ENCODE assay signal across 8 cellular contexts in genomic region chr16:75110637-75111513, GRCh38. TPM values are rescaled to one million over a fixed set of nuclear protein-coding genes. Genes with fewer than 3 reads are reported as not detected.
A peak's percentile ranks its signal among the peaks of the same experiment; 100 is the strongest.
DNase-seq lines count a peak whose midpoint lies in the region; ATAC-seq and TF ChIP-seq lines count a peak whose summit lies in the region.

No MANE protein-coding gene starts in this region.

- H3K4me2 ChIP-seq in H9 (ENCODE audit: insufficient read depth, insufficient read length, low read length) = peak overlapping the region; percentile 4

- H3K27ac ChIP-seq in H9 (ENCODE audit: insufficient read length, low read depth, low read length) (no peak overlapping the region), gastroesophageal sphincter (peak overlapping the region; percentile 0 to 88 (median 86)), suprapubic skin (peak overlapping the region; percentile 90)

- no peak overlapping the region for H3K14ac ChIP-seq in H9 (ENCODE audit: insufficient read depth, low read length)

- no peak overlapping the region for H4K91ac ChIP-seq in H9 (ENCODE audit: insufficient read length, low read depth, low read length)

- no peaks in the 10 kb centered on the region for H3K79me1 ChIP-seq in H9 (ENCODE audit: insufficient read depth, low read depth, low read length, poor library complexity, severe bottlenecking)

- peak overlapping the region; percentile 40 to 58 for H3K4me3 Mint-ChIP-seq in H9
- H3K4me3 Mint-ChIP-seq in activated naive CD4-positive, alpha-beta T cell treated with anti-CD3 and anti-CD28 coated beads for 36 hours = peak overlapping the region; percentile 55

- no peak overlapping the region for H2BK20ac ChIP-seq in H9 (ENCODE audit: low read depth, low read length, poor library complexity, severe bottlenecking)

- H3K18ac ChIP-seq in H9 (ENCODE audit: insufficient read length, low read depth, low read length) = no peak overlapping the region

- H3K9me3 ChIP-seq in H9 (ENCODE audit: control insufficient read depth, low read depth, low read length) (no peaks in the 10 kb centered on the region), gastroesophageal sphincter (no peaks in the 10 kb centered on the region), suprapubic skin (no peaks in the 10 kb centered on the region)

- H3K36me3 Mint-ChIP-seq in H9 (ENCODE audit: insufficient read depth in 1 of 3, low read depth in 3 of 3) = peaks cover 1 to 12% (median 12%) of the 10 kb centered on the region in 3 experiments; a peak in 5 of 7 replicates
- peaks cover 2% of the 10 kb centered on the region for H3K36me3 Mint-ChIP-seq in activated naive CD4-positive, alpha-beta T cell treated with anti-CD3 and anti-CD28 coated beads for 36 hours (ENCODE audit: low read depth)

- H3K23ac ChIP-seq in H9 (ENCODE audit: insufficient read length, low read depth, low read length) = no peak overlapping the region

- no peaks in the 10 kb centered on the region for H3K9me3 Mint-ChIP-seq in H9
- no peaks in the 10 kb centered on the region for H3K9me3 Mint-ChIP-seq in activated naive CD4-positive, alpha-beta T cell treated with anti-CD3 and anti-CD28 coated beads for 36 hours

- ATAC-seq in gastroesophageal sphincter (peak; percentile 74), omental fat pad (ENCODE audit: low FRiP score) (peak; percentile 81)

- TF ChIP-seq POLR2A in gastroesophageal sphincter (IDR thresholded peaks at IDR 0.05) = no peak
- TF ChIP-seq POLR2A in suprapubic skin (IDR thresholded peaks at IDR 0.05) = no peak

- no peak overlapping the region for H2BK12ac ChIP-seq in H9 (ENCODE audit: insufficient read length, low read depth, low read length)

- H4K20me1 ChIP-seq in H9 (ENCODE audit: control insufficient read depth, insufficient read depth, insufficient read length) = no peaks in the 10 kb centered on the region

- H3K36me3 ChIP-seq in gastroesophageal sphincter = peaks cover 0 to 10% of the 10 kb centered on the region in 2 donors
- peaks cover 2% of the 10 kb centered on the region for H3K36me3 ChIP-seq in suprapubic skin

- H4K5ac ChIP-seq in H9 (ENCODE audit: insufficient read length, low read depth, low read length) = no peak overlapping the region

- H3K27me3 ChIP-seq in H9 (ENCODE audit: insufficient read depth, low read length) (no peaks in the 10 kb centered on the region), gastroesophageal sphincter (no peaks in the 10 kb centered on the region), suprapubic skin (no peaks in the 10 kb centered on the region)

- no peak overlapping the region for H2BK5ac ChIP-seq in H9 (ENCODE audit: insufficient read length, low read length)

- peaks cover 39 to 57% of the 10 kb centered on the region in 2 experiments for H3K4me1 Mint-ChIP-seq in H9
- peaks cover 46% of the 10 kb centered on the region for H3K4me1 Mint-ChIP-seq in activated naive CD4-positive, alpha-beta T cell treated with anti-CD3 and anti-CD28 coated beads for 36 hours (ENCODE audit: low read depth)

- TF ChIP-seq CTCF in H9 (conservative IDR thresholded peaks at IDR 0.05) (peak; percentile 92), gastroesophageal sphincter (IDR thresholded peaks at IDR 0.05) (peak in 3 of 4 experiments; percentile 95 to 96 (median 96)), omental fat pad (IDR thresholded peaks at IDR 0.05) (peak in 1 of 3 donors; percentile 37), suprapubic skin (IDR thresholded peaks at IDR 0.05) (peak; percentile 77 to 89)

- H3K27ac Mint-ChIP-seq in H9 = peak overlapping the region; percentile 35 to 88 (median 85); a peak in 5 of 7 replicates
- H3K27ac Mint-ChIP-seq in activated naive CD4-positive, alpha-beta T cell treated with anti-CD3 and anti-CD28 coated beads for 36 hours = peak overlapping the region; percentile 75

- H3K9ac ChIP-seq in H9 (ENCODE audit: extremely low read depth, insufficient read length, low read length) = no peak overlapping the region

- H4K8ac ChIP-seq in H9 (replicated peaks; ENCODE audit: insufficient read length, low read depth, low read length) = no peak overlapping the region

- intact Hi-C loops in activated naive CD4-positive, alpha-beta T cell treated with anti-CD3 and anti-CD28 coated beads for 36 hours (cut with micrococcal nuclease) = loop anchor here (1.0 to 2.0 kb wide), 6 partner anchors 37 to 410 kb away; partner anchors contain the start of genes MLKL and ZFP1

- H3K27me3 Mint-ChIP-seq in H9 (ENCODE audit: low read depth) = peaks cover 4% of the 10 kb centered on the region; the same call in 1 of the 2 replicates
- peaks cover 12% of the 10 kb centered on the region for H3K27me3 Mint-ChIP-seq in activated naive CD4-positive, alpha-beta T cell treated with anti-CD3 and anti-CD28 coated beads for 36 hours (ENCODE audit: low read depth)

- H2AK5ac ChIP-seq in H9 (ENCODE audit: insufficient read length, low read length) = no peak overlapping the region

- no peak overlapping the region for H3K56ac ChIP-seq in H9 (ENCODE audit: insufficient read length, low read depth, low read length)

- H3K4ac ChIP-seq in H9 (ENCODE audit: low read depth, low read length) = no peak overlapping the region

- no peak overlapping the region for H2BK120ac ChIP-seq in H9 (ENCODE audit: low read depth, low read length, poor library complexity, severe bottlenecking)

- H3K4me1 ChIP-seq in H9 (ENCODE audit: insufficient read depth, low read length) (peaks cover 6% of the 10 kb centered on the region; the same call in 1 of the 2 replicates), gastroesophageal sphincter (peaks cover 10 to 83% (median 48%) of the 10 kb centered on the region in 3 donors), suprapubic skin (peaks cover 64% of the 10 kb centered on the region)

- DNase-seq in ELR (ENCODE audit: low read depth) = peak; percentile 94
- DNase-seq in H9 = peak; percentile 89
- DNase-seq in M059J (ENCODE audit: low read depth) = peak; percentile 87
- DNase-seq in SIG-M5 treated with dmso at 0.1 percent for 504 hours (lab: John Stamatoyannopoulos, UW; ENCODE audit: unreplicated experiment) = peak; percentile 85
- peak; percentile 92 for DNase-seq in activated naive CD4-positive, alpha-beta T cell treated with anti-CD3 and anti-CD28 coated beads for 36 hours
- peak; percentile 74 for DNase-seq in omental fat pad (ENCODE audit: low spot score)
- DNase-seq in suprapubic skin (ENCODE audit: low spot score in 2 of 2) = peak; percentile 93 to 95

- no peaks in the 10 kb centered on the region for H3K79me2 ChIP-seq in H9 (ENCODE audit: insufficient read depth, low read length)

- CTCF ChIA-PET in activated naive CD4-positive, alpha-beta T cell treated with anti-CD3 and anti-CD28 coated beads for 36 hours (lab: Charles Lee) = interaction anchor here (0.6 to 6.8 kb wide), 37 partner anchors 8 to 401 kb away, joined by 3 to 155 read pairs (median 4); partner anchors contain the start of genes WDR59 and ZNRF1

- TF ChIP-seq EP300 in gastroesophageal sphincter (IDR thresholded peaks at IDR 0.05) (no peak), suprapubic skin (IDR thresholded peaks at IDR 0.05) (no peak)

- no peak overlapping the region for H2AFZ ChIP-seq in H9 (ENCODE audit: low read length)

- H3T11ph ChIP-seq in H9 (ENCODE audit: low read length) = no peak overlapping the region

- H3K23me2 ChIP-seq in H9 (ENCODE audit: insufficient read length, low read depth, low read length, poor library complexity, severe bottlenecking) = no peaks in the 10 kb centered on the region

- WGBS in H9 (ENCODE audit: extremely low coverage, insufficient read length, low lambda C conversion rate) = no CpG with 5 or more reads among the region's 28 CpGs
- 7 to 19% methylated on average over 3 to 6 of the region's 28 CpGs for WGBS in gastroesophageal sphincter (ENCODE audit: low coverage in 1 of 2), 2 donors
- WGBS in suprapubic skin = 12% methylated on average over 23 of the region's 28 CpGs

- peak overlapping the region in 1 of 2 donors; percentile 35 for H3K4me3 ChIP-seq in gastroesophageal sphincter
- H3K4me3 ChIP-seq in suprapubic skin = peak overlapping the region; percentile 35

- no peak overlapping the region for H2BK15ac ChIP-seq in H9 (ENCODE audit: low read depth, low read length)

RNA-seq across cellular contexts. Expression of gene LDHD, which starts 5.7 kb away (rescaled TPM):
- 14.5 and 14.7 TPM in 2 replicates for total RNA-seq in H9 (2021)
- total RNA-seq in M059J (2014; rRNA removed; shearing (Covaris generic)) = 0.42 TPM in 2 replicates
- total RNA-seq in activated naive CD4-positive, alpha-beta T cell treated with anti-CD3 and anti-CD28 coated beads for 36 hours = under 1 TPM; 0.33 to 0.42 TPM
- total RNA-seq in gastroesophageal sphincter = 10 to 100 TPM in 2 of 4 donors, 1 to 10 TPM in 2; 5.1 to 12.8 (median 8.6) TPM
- 10 to 100 TPM; 10.2 to 52.5 (median 17.4) TPM for total RNA-seq in omental fat pad
- total RNA-seq in suprapubic skin = 10 to 100 TPM; 10.7 to 19.2 (median 14.0) TPM

RNA-seq across cellular contexts. Expression of gene ZFP1, which starts 37.4 kb away (rescaled TPM):
- 13.7 and 15.3 TPM in 2 replicates for total RNA-seq in H9 (2021)
- 14.4 and 14.6 TPM in 2 replicates for total RNA-seq in M059J (2014; rRNA removed; shearing (Covaris generic))
- total RNA-seq in activated naive CD4-positive, alpha-beta T cell treated with anti-CD3 and anti-CD28 coated beads for 36 hours = 10 to 100 TPM; 20.2 to 20.9 TPM
- 10 to 100 TPM in 3 of 4 donors, 1 to 10 TPM in 1; 9.8 to 18.4 (median 15.4) TPM for total RNA-seq in gastroesophageal sphincter
- total RNA-seq in omental fat pad = 10 to 100 TPM in 1 of 4 donors, 1 to 10 TPM in 3; 5.5 to 12.6 (median 7.0) TPM
- total RNA-seq in suprapubic skin = 1 to 10 TPM; 4.4 to 8.7 (median 6.8) TPM
